ENCODE assay signal across 18 cellular contexts in genomic region chr5:43078956-43079355, GRCh38. TPM values are rescaled to one million over a fixed set of nuclear protein-coding genes. Genes with fewer than 3 reads are reported as not detected.
DNase-seq lines count a peak whose midpoint lies in the region; ATAC-seq, FAIRE-seq and TF ChIP-seq lines count a peak whose summit lies in the region.
"Had no signal": no experiment of that assay in that cellular context is flagged by ENCODE, and none has a peak within 500 bp of the region (broad histone marks: within the 10 kb centered on the region; RNA-seq: fewer than 3 reads in every experiment).

No MANE protein-coding gene starts in this region.

- H3K4ac ChIP-seq in H9 (ENCODE audit: low read depth, low read length): no peak overlapping the region

- no peak overlapping the region for H3T11ph ChIP-seq in H9 (ENCODE audit: low read length)

- H2AK5ac ChIP-seq in H9 (ENCODE audit: insufficient read length, low read length): no peak overlapping the region

- peaks cover 2 to 3% of the 10 kb centered on the region in 2 experiments; a peak in 3 of 4 replicates for H3K4me1 Mint-ChIP-seq in H9
- H3K4me1 Mint-ChIP-seq in activated CD4-positive, alpha-beta T cell treated with anti-CD3 and anti-CD28 coated beads, Interleukin-2, amount 10 ng/mL, durations not matched to agents 7 days and 5 days: peaks cover 23% of the 10 kb centered on the region

- no peaks in the 10 kb centered on the region for H3K9me3 ChIP-seq in H9 (ENCODE audit: control insufficient read depth, low read depth, low read length)

- no peaks in the 10 kb centered on the region; the same call in 1 of the 2 replicates for H3K4me1 ChIP-seq in H9 (ENCODE audit: insufficient read depth, low read length)

- no peak overlapping the region for H3K4me2 ChIP-seq in H9 (ENCODE audit: insufficient read depth, insufficient read length, low read length)

- H2BK12ac ChIP-seq in H9 (ENCODE audit: insufficient read length, low read depth, low read length): no peak overlapping the region

- no peak overlapping the region for H3K27ac Mint-ChIP-seq in H9
- H3K27ac Mint-ChIP-seq in activated CD4-positive, alpha-beta T cell treated with anti-CD3 and anti-CD28 coated beads, Interleukin-2, amount 10 ng/mL, durations not matched to agents 7 days and 5 days: no peak overlapping the region
- H3K27ac Mint-ChIP-seq: activated T-helper 1 cell treated with anti-CD3 and anti-CD28 coated beads, Interleukin-12 subunit alpha, Interleukin-12 subunit beta, Interleukin-2, Interleukin-4 antibody, amounts not matched to agents 30 ng/mL and 10 ng/mL and 1 ng/mL, durations not matched to agents 14 hours and 24 hours and 36 hours had no signal

- H3K27me3 ChIP-seq in H9 (ENCODE audit: insufficient read depth, low read length): no peaks in the 10 kb centered on the region

- peaks cover 0 to 13% (median 12%) of the 10 kb centered on the region in 3 experiments; a peak in 5 of 7 replicates for H3K36me3 Mint-ChIP-seq in H9 (ENCODE audit: insufficient read depth in 1 of 3, low read depth in 3 of 3)
- H3K36me3 Mint-ChIP-seq in activated CD4-positive, alpha-beta T cell treated with anti-CD3 and anti-CD28 coated beads, Interleukin-2, amount 10 ng/mL, durations not matched to agents 7 days and 5 days (ENCODE audit: low read depth): peaks cover 57% of the 10 kb centered on the region

- H2BK5ac ChIP-seq in H9 (ENCODE audit: insufficient read length, low read length): no peak overlapping the region

- no peak overlapping the region for H3K14ac ChIP-seq in H9 (ENCODE audit: insufficient read depth, low read length)

- no peaks in the 10 kb centered on the region for H3K27me3 Mint-ChIP-seq in H9 (ENCODE audit: low read depth)
- H3K27me3 Mint-ChIP-seq in activated CD4-positive, alpha-beta T cell treated with anti-CD3 and anti-CD28 coated beads, Interleukin-2, amount 10 ng/mL, durations not matched to agents 7 days and 5 days: no peaks in the 10 kb centered on the region
- H3K27me3 Mint-ChIP-seq: central memory CD8-positive, alpha-beta T cell had no signal

- H3K4me3 Mint-ChIP-seq in H9: no peak overlapping the region
- H3K4me3 Mint-ChIP-seq in activated CD4-positive, alpha-beta T cell treated with anti-CD3 and anti-CD28 coated beads, Interleukin-2, amount 10 ng/mL, durations not matched to agents 7 days and 5 days: no peak overlapping the region
- H3K4me3 Mint-ChIP-seq: activated T-helper 1 cell treated with anti-CD3 and anti-CD28 coated beads, Interleukin-12 subunit alpha, Interleukin-12 subunit beta, Interleukin-2, Interleukin-4 antibody, amounts not matched to agents 30 ng/mL and 10 ng/mL and 1 ng/mL, durations not matched to agents 14 hours and 24 hours and 36 hours; central memory CD8-positive, alpha-beta T cell had no signal

- FAIRE-seq in RCC 7860 (lab: Jason Lieb, UNC): no peak
- FAIRE-seq: frontal cortex, HepG2 had no signal

- ATAC-seq in GM18907 (IDR thresholded peaks at IDR 0.05; ENCODE audit: unreplicated experiment): no peak
- ATAC-seq: HepG2, left colon had no signal

- no peaks in the 10 kb centered on the region for H3K79me2 ChIP-seq in H9 (ENCODE audit: insufficient read depth, low read length)

- no peak overlapping the region for H2BK15ac ChIP-seq in H9 (ENCODE audit: low read depth, low read length)

- H3K18ac ChIP-seq in H9 (ENCODE audit: insufficient read length, low read depth, low read length): no peak overlapping the region

- no peaks in the 10 kb centered on the region for H4K20me1 ChIP-seq in H9 (ENCODE audit: control insufficient read depth, insufficient read depth, insufficient read length)

- H3K4me3 ChIP-seq in epithelial cell of proximal tubule (ENCODE audit: low read depth, low read length): no peak overlapping the region
- H3K4me3 ChIP-seq: SK-N-MC had no signal

- no peak overlapping the region for H2BK120ac ChIP-seq in H9 (ENCODE audit: low read depth, low read length, poor library complexity, severe bottlenecking)

- H3K23me2 ChIP-seq in H9 (ENCODE audit: insufficient read length, low read depth, low read length, poor library complexity, severe bottlenecking): no peaks in the 10 kb centered on the region

- H4K91ac ChIP-seq in H9 (ENCODE audit: insufficient read length, low read depth, low read length): no peak overlapping the region

- TF ChIP-seq CTCF in epithelial cell of proximal tubule (conservative IDR thresholded peaks at IDR 0.05; ENCODE audit: low read depth, low read length) (no peak), H9 (conservative IDR thresholded peaks at IDR 0.05) (no peak)

- peaks cover 0 to 5% of the 10 kb centered on the region in 2 experiments; a peak in 3 of 5 replicates for H3K9me3 Mint-ChIP-seq in H9
- no peaks in the 10 kb centered on the region for H3K9me3 Mint-ChIP-seq in activated CD4-positive, alpha-beta T cell treated with anti-CD3 and anti-CD28 coated beads, Interleukin-2, amount 10 ng/mL, durations not matched to agents 7 days and 5 days
- H3K9me3 Mint-ChIP-seq: activated T-helper 1 cell treated with anti-CD3 and anti-CD28 coated beads, Interleukin-12 subunit alpha, Interleukin-12 subunit beta, Interleukin-2, Interleukin-4 antibody, amounts not matched to agents 30 ng/mL and 10 ng/mL and 1 ng/mL, durations not matched to agents 14 hours and 24 hours and 36 hours; central memory CD8-positive, alpha-beta T cell had no signal

- H3K27ac ChIP-seq in H9 (ENCODE audit: insufficient read length, low read depth, low read length): no peak overlapping the region
- H3K27ac ChIP-seq: C4-2B, SK-N-MC had no signal

- no peak overlapping the region for H2BK20ac ChIP-seq in H9 (ENCODE audit: low read depth, low read length, poor library complexity, severe bottlenecking)

- DNase-seq in EH (ENCODE audit: low read depth): peak; percentile 93
- DNase-seq in RCC 7860 (ENCODE audit: low spot score): peak; percentile 53
- peak; percentile 38 for DNase-seq in epithelial cell of proximal tubule (ENCODE audit: low read depth)
- DNase-seq in non-pigmented ciliary epithelial cell (ENCODE audit: low read depth): peak; percentile 44
- DNase-seq in H9: no peak
- DNase-seq in SKM-1 (lab: John Stamatoyannopoulos, UW; ENCODE audit: unreplicated experiment): no peak
- DNase-seq in activated CD4-positive, alpha-beta T cell treated with anti-CD3 and anti-CD28 coated beads, Interleukin-2, amount 10 ng/mL, durations not matched to agents 7 days and 5 days: no peak
- DNase-seq: left colon, NCI-H1436 treated with DMSO at 0.1 percent for 48 hours, NCI-H748 treated with DMSO at 0.1 percent for 48 hours, nucleus accumbens had no signal

- no peak overlapping the region for H2AFZ ChIP-seq in H9 (ENCODE audit: low read length)

- H4K5ac ChIP-seq in H9 (ENCODE audit: insufficient read length, low read depth, low read length): no peak overlapping the region

- H3K9ac ChIP-seq in H9 (ENCODE audit: extremely low read depth, insufficient read length, low read length): no peak overlapping the region

- POLR2A ChIA-PET in activated CD4-positive, alpha-beta T cell treated with anti-CD3 and anti-CD28 coated beads, Interleukin-2, amount 10 ng/mL, durations not matched to agents 7 days and 5 days (lab: Charles Lee): no interaction called here

- no peak overlapping the region for H4K8ac ChIP-seq in H9 (replicated peaks; ENCODE audit: insufficient read length, low read depth, low read length)

- no peak overlapping the region for H3K23ac ChIP-seq in H9 (ENCODE audit: insufficient read length, low read depth, low read length)

- no peak overlapping the region for H3K56ac ChIP-seq in H9 (ENCODE audit: insufficient read length, low read depth, low read length)

- CTCF ChIA-PET in activated CD4-positive, alpha-beta T cell treated with anti-CD3 and anti-CD28 coated beads, Interleukin-2, amount 10 ng/mL, durations not matched to agents 7 days and 5 days (lab: Charles Lee): no interaction called here

- no CpG with 5 or more reads among the region's 4 CpGs for WGBS in H9 (ENCODE audit: extremely low coverage, insufficient read length, low lambda C conversion rate)

- no peaks in the 10 kb centered on the region for H3K79me1 ChIP-seq in H9 (ENCODE audit: insufficient read depth, low read depth, low read length, poor library complexity, severe bottlenecking)

RNA-seq across cellular contexts. Expression of gene ANXA2R, which starts 38.8 kb away (rescaled TPM):
- total RNA-seq in epithelial cell of proximal tubule: 0.35 and 2.2 TPM in 2 replicates
- 0.20 and 0.22 TPM in 2 replicates for total RNA-seq in H9 (2021)
- total RNA-seq in activated CD4-positive, alpha-beta T cell treated with anti-CD3 and anti-CD28 coated beads, Interleukin-2, amount 10 ng/mL, durations not matched to agents 7 days and 5 days: 10 to 100 TPM; 29.5 to 32.0 TPM

RNA-seq across cellular contexts. Expression of gene ZNF131, which starts 41.8 kb away (rescaled TPM):
- total RNA-seq in epithelial cell of proximal tubule: 22.3 and 30.5 TPM in 2 replicates
- total RNA-seq in H9 (2021): 49.9 and 50.6 TPM in 2 replicates
- total RNA-seq in activated CD4-positive, alpha-beta T cell treated with anti-CD3 and anti-CD28 coated beads, Interleukin-2, amount 10 ng/mL, durations not matched to agents 7 days and 5 days: 10 to 100 TPM; 48.4 to 50.8 TPM

Comparison
In these comparisons a context has a peak if more than half of its experiments do, and no peak if none do; other contexts are left out.
1. DNase-seq: peak in EH (single experiment), RCC 7860 (single experiment), epithelial cell of proximal tubule (single experiment) and non-pigmented ciliary epithelial cell (single experiment); none in H9 (single experiment), SKM-1 (single experiment) and activated CD4-positive, alpha-beta T cell treated with anti-CD3 and anti-CD28 coated beads, Interleukin-2, amount 10 ng/mL, durations not matched to agents 7 days and 5 days (single experiment).